Comparison of ENCODE assay signal across 8 cellular contexts in the genomic region with DNA sequence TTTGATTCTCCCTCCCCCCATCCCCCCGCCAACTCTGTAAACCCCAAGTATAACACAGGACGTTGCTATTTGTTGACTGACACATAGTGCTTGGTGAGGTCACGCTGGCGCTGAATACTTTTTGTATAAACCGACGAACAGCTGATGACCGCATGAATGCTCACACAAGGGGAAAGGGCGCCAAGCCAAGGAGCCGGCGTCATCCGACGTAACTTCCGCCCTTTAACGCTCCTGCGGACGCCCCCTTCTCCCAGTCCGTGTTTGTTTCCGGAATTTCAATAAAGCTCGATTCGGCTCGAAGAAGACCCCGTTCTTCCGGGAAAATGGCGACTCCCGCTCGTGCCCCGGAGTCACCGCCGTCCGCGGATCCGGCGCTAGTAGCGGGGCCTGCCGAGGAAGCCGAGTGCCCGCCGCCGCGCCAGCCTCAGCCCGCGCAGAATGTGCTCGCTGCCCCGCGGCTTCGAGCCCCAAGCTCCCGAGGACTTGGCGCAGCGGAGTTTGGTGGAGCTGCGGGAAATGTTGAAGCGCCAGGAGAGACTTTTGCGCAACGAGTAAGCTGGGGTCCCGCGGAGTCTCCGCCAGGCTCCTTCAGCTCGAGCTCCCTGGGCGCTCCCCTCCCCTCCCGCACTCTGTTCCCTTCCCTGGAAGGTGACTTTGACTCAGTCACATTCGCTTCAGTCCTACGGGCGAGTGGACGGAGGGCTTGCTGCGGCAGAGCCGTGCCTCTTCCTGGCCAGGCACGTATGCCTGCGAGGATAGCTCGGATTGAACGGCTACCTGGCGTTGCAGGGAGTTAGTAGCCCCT. TPM values are rescaled to one million over a fixed set of nuclear protein-coding genes. Genes with fewer than 3 reads are reported as not detected.
DNase-seq lines count a peak whose midpoint lies in the region; ATAC-seq and TF ChIP-seq lines count a peak whose summit lies in the region.

A gene (plus strand): TSS at position 310 of the 805 bp plus-strand sequence. CDS start 129 bp downstream, at position 439.

- H3K36me3 Mint-ChIP-seq in activated T-cell treated with anti-CD3 and anti-CD28 coated beads, Interleukin-2, amount 50 U/mL, for 24 hours (ENCODE audit: low read depth) = peaks cover 47% of the 10 kb centered on the region

- peak within 1 kb of the TSS; percentile 72 to 96 for H3K27ac ChIP-seq in esophagus (ENCODE audit: low read depth in 2 of 2, low read length in 1 of 2)

- peaks cover 76% of the 10 kb centered on the region for H3K4me1 Mint-ChIP-seq in activated T-cell treated with anti-CD3 and anti-CD28 coated beads, Interleukin-2, amount 50 U/mL, for 24 hours (ENCODE audit: low read depth)

- peak; percentile 97 for ATAC-seq in GM21717 (IDR thresholded peaks at IDR 0.05; ENCODE audit: unreplicated experiment)

- peaks cover 0 to 3% of the 10 kb centered on the region in 2 donors for H3K4me1 ChIP-seq in esophagus (ENCODE audit: control insufficient read depth in 2 of 2, insufficient read depth in 2 of 2, low read length in 1 of 2)
- peaks cover 6% of the 10 kb centered on the region for H3K4me1 ChIP-seq in mucosa of stomach (ENCODE audit: control insufficient read depth, insufficient read depth, low read length)

- no peaks in the 10 kb centered on the region for H3K27me3 Mint-ChIP-seq in activated T-cell treated with anti-CD3 and anti-CD28 coated beads, Interleukin-2, amount 50 U/mL, for 24 hours

- DNase-seq in DMS153 treated with DMSO at 0.1 percent for 48 hours (lab: John Stamatoyannopoulos, UW; ENCODE audit: unreplicated experiment) = peak; percentile 83
- DNase-seq in KBM-7 = peak; percentile 97
- peak; percentile 90 for DNase-seq in activated T-cell treated with anti-CD3 and anti-CD28 coated beads, Interleukin-2, amount 50 U/mL, for 24 hours
- DNase-seq in stimulated activated CD8-positive, alpha-beta memory T cell treated with anti-CD3 and anti-CD28 coated beads, Interleukin-7, amount 100 ng/mL, for 1 hour (ENCODE audit: low read depth in 2 of 2) = peak; percentile 73 to 78

- H3K27me3 ChIP-seq in esophagus (ENCODE audit: control insufficient read depth in 1 of 2, insufficient read depth in 2 of 2, low read length in 2 of 2) = no peaks in the 10 kb centered on the region
- no peaks in the 10 kb centered on the region for H3K27me3 ChIP-seq in mucosa of stomach (ENCODE audit: control insufficient read depth, insufficient read depth, low read length)

- H3K4me3 ChIP-seq in esophagus (ENCODE audit: low read depth in 1 of 2, low read length in 2 of 2) = peak within 1 kb of the TSS; percentile 82 to 85
- peak within 1 kb of the TSS; percentile 65 for H3K4me3 ChIP-seq in mucosa of stomach (ENCODE audit: low read length)

- H3K9me3 Mint-ChIP-seq in activated T-cell treated with anti-CD3 and anti-CD28 coated beads, Interleukin-2, amount 50 U/mL, for 24 hours = no peaks in the 10 kb centered on the region

- H3K36me3 ChIP-seq in esophagus (ENCODE audit: control insufficient read depth in 2 of 2, insufficient read depth in 2 of 2, low read length in 1 of 2) (peaks cover 0 to 3% of the 10 kb centered on the region in 2 donors), mucosa of stomach (ENCODE audit: control insufficient read depth, insufficient read depth, low read length) (no peaks in the 10 kb centered on the region)

- peak within 1 kb of the TSS; percentile 97 for H3K9ac ChIP-seq in mucosa of stomach (ENCODE audit: low read length)

- peak within 1 kb of the TSS; percentile 92 for H3K27ac Mint-ChIP-seq in activated T-cell treated with anti-CD3 and anti-CD28 coated beads, Interleukin-2, amount 50 U/mL, for 24 hours

- no peaks in the 10 kb centered on the region for H3K9me3 ChIP-seq in esophagus (ENCODE audit: control insufficient read depth in 2 of 2, insufficient read depth in 1 of 2, low read depth in 1 of 2, low read length in 1 of 2)
- H3K9me3 ChIP-seq in mucosa of stomach (ENCODE audit: control insufficient read depth, low read length) = no peaks in the 10 kb centered on the region

- WGBS in esophagus, 2 donors = 3 to 4% methylated on average over 70 of the region's 70 CpGs

- peak within 1 kb of the TSS; percentile 88 for H3K4me3 Mint-ChIP-seq in activated T-cell treated with anti-CD3 and anti-CD28 coated beads, Interleukin-2, amount 50 U/mL, for 24 hours

- in situ Hi-C loops in KBM-7 (cut with MboI; ENCODE audit: low pct_unique_long_range_greater_than_20kb, low sequenced_read_pairs) = no loop called here

TF ChIP-seq in PFSK-1, 5 proteins besides CTCF, POLR2A, EP300 and RAD21:
- peak; percentile 67 for TF ChIP-seq POLR2AphosphoS5 (IDR thresholded peaks at IDR 0.05; ENCODE audit: low read depth, low read length)
- TF ChIP-seq SIN3A (IDR thresholded peaks at IDR 0.05; ENCODE audit: borderline replicate concordance, insufficient read depth, low read length) = peak; percentile 65; the same call in 1 of the 2 replicates
- TF ChIP-seq, protein P1, sequence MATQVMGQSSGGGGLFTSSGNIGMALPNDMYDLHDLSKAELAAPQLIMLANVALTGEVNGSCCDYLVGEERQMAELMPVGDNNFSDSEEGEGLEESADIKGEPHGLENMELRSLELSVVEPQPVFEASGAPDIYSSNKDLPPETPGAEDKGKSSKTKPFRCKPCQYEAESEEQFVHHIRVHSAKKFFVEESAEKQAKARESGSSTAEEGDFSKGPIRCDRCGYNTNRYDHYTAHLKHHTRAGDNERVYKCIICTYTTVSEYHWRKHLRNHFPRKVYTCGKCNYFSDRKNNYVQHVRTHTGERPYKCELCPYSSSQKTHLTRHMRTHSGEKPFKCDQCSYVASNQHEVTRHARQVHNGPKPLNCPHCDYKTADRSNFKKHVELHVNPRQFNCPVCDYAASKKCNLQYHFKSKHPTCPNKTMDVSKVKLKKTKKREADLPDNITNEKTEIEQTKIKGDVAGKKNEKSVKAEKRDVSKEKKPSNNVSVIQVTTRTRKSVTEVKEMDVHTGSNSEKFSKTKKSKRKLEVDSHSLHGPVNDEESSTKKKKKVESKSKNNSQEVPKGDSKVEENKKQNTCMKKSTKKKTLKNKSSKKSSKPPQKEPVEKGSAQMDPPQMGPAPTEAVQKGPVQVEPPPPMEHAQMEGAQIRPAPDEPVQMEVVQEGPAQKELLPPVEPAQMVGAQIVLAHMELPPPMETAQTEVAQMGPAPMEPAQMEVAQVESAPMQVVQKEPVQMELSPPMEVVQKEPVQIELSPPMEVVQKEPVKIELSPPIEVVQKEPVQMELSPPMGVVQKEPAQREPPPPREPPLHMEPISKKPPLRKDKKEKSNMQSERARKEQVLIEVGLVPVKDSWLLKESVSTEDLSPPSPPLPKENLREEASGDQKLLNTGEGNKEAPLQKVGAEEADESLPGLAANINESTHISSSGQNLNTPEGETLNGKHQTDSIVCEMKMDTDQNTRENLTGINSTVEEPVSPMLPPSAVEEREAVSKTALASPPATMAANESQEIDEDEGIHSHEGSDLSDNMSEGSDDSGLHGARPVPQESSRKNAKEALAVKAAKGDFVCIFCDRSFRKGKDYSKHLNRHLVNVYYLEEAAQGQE (IDR thresholded peaks at IDR 0.05; ENCODE audit: insufficient read depth in 1 of 2, low read depth in 2 of 2, low read length in 2 of 2) = no peak
- TF ChIP-seq TAF1 (IDR thresholded peaks at IDR 0.05; ENCODE audit: borderline replicate concordance, insufficient read depth, low read length) = peak; percentile 76; the same call in 1 of the 2 replicates
- peak; percentile 3 for TF ChIP-seq FOXP2 (optimal IDR thresholded peaks at IDR 0.05; ENCODE audit: borderline replicate concordance, extremely low read depth, extremely low read length, insufficient read depth)
TF ChIP-seq in PFSK-1: peak in this region for 4.

RNA-seq across cellular contexts. Expression of the gene that starts here (rescaled TPM):
- 57.7 TPM for polyA plus RNA-seq in PFSK-1 (2012; ENCODE audit: insufficient read length, low read depth)
- polyA plus RNA-seq in esophagus = 10 to 100 TPM; 11.9 to 67.9 TPM

Comparison
In these comparisons a context has a peak if more than half of its experiments do, and no peak if none do; other contexts are left out.
1. Peak in every context shown above with its lines: DNase-seq, ATAC-seq, H3K4me3 ChIP-seq and H3K27ac ChIP-seq.